ENCODE assay signal across 8 cellular contexts in the genomic region with DNA sequence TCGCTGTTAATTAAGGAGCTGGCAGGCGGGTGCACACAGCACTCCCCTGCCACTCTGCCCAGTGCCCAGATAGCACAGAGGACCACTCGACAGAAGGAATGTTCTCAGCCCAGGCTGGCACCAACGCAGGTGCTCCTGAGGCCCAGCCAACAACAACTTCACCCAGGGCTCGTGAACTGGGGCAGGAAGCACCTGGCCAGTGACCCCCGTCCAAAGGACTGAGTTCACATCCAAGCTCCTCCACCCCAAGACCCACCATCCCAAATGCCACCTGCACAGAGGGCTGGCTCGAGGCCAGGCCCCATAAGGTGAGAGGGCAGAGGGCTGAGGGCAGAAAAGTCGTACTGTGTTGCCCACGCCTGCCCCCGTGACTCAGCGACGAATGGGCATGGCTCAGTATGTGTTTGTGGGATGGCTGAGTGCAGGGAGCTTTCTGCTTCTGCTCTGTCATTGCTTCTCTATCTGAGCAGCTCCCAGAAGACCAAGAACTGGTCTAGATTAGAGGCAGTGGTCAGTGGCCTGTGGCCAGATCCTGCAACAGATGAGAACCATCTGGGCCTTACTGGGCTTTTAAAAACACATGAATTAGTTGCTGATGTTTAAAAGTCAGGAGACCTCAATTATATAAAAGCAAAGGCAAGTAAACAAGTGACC.
A peak's percentile ranks its signal among the peaks of the same experiment; 100 is the strongest.
DNase-seq lines count a peak whose midpoint lies in the region; ATAC-seq and TF ChIP-seq lines count a peak whose summit lies in the region.

No MANE protein-coding gene starts in this region.

- H3K27ac Mint-ChIP-seq in brain = peak overlapping the region; percentile 83 to 98 (median 97)

- no peak for TF ChIP-seq CTCF in brain (conservative IDR thresholded peaks at IDR 0.05)

- H3K4me3 Mint-ChIP-seq in brain = no peak overlapping the region

- no peaks in the 10 kb centered on the region for H3K27me3 Mint-ChIP-seq in brain

- peaks cover 57% of the 10 kb centered on the region for H3K4me1 Mint-ChIP-seq in brain

- ATAC-seq in SK-N-SH treated with all-trans-retinoic acid at 6 μM for 48 hours (peak; percentile 79), HG03354 (IDR thresholded peaks at IDR 0.05; ENCODE audit: poor library complexity, severe bottlenecking, unreplicated experiment) (no peak), HG03097 (IDR thresholded peaks at IDR 0.05; ENCODE audit: low FRiP score, unreplicated experiment) (no peak), GM18867 (IDR thresholded peaks at IDR 0.05; ENCODE audit: unreplicated experiment) (no peak)

- peaks cover 77% of the 10 kb centered on the region for H3K36me3 Mint-ChIP-seq in brain

- H3K9me3 Mint-ChIP-seq in brain = no peaks in the 10 kb centered on the region

- DNase-seq in EL (peak; percentile 72), kidney glomerular epithelial cell (lab: John Stamatoyannopoulos, UW) (peak; percentile 8)
- peak; percentile 32 to 43 for DNase-seq in stimulated activated CD4-positive, alpha-beta T cell treated with anti-CD3 and anti-CD28 coated beads, Interleukin-4, amount 100 ng/mL, for 48 hours (ENCODE audit: low read depth in 2 of 2)

TF ChIP-seq in SK-N-SH treated with all-trans-retinoic acid at 6 μM for 48 hours, 23 proteins besides CTCF, POLR2A, EP300 and RAD21:
- TF ChIP-seq OSR1 (CRISPR knock-in tag; IDR thresholded peaks at IDR 0.05) = no peak
- TF ChIP-seq ESRRG (CRISPR knock-in tag; IDR thresholded peaks at IDR 0.05) = no peak
- TF ChIP-seq, protein P1, sequence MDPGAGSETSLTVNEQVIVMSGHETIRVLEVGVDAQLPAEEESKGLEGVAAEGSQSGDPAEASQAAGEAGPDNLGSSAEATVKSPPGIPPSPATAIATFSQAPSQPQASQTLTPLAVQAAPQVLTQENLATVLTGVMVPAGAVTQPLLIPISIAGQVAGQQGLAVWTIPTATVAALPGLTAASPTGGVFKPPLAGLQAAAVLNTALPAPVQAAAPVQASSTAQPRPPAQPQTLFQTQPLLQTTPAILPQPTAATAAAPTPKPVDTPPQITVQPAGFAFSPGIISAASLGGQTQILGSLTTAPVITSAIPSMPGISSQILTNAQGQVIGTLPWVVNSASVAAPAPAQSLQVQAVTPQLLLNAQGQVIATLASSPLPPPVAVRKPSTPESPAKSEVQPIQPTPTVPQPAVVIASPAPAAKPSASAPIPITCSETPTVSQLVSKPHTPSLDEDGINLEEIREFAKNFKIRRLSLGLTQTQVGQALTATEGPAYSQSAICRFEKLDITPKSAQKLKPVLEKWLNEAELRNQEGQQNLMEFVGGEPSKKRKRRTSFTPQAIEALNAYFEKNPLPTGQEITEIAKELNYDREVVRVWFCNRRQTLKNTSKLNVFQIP (CRISPR knock-in tag; IDR thresholded peaks at IDR 0.05; ENCODE audit: borderline replicate concordance, low read depth) = no peak
- no peak for TF ChIP-seq CREB5 (CRISPR knock-in tag; IDR thresholded peaks at IDR 0.05; ENCODE audit: low read depth)
- TF ChIP-seq ZFP3 (CRISPR knock-in tag; IDR thresholded peaks at IDR 0.05) = no peak
- no peak for TF ChIP-seq ZNF70 (CRISPR knock-in tag; IDR thresholded peaks at IDR 0.05)
- TF ChIP-seq, protein P2, sequence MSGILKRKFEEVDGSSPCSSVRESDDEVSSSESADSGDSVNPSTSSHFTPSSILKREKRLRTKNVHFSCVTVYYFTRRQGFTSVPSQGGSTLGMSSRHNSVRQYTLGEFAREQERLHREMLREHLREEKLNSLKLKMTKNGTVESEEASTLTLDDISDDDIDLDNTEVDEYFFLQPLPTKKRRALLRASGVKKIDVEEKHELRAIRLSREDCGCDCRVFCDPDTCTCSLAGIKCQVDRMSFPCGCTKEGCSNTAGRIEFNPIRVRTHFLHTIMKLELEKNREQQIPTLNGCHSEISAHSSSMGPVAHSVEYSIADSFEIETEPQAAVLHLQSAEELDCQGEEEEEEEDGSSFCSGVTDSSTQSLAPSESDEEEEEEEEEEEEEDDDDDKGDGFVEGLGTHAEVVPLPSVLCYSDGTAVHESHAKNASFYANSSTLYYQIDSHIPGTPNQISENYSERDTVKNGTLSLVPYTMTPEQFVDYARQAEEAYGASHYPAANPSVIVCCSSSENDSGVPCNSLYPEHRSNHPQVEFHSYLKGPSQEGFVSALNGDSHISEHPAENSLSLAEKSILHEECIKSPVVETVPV (CRISPR knock-in tag; IDR thresholded peaks at IDR 0.05) = no peak
- TF ChIP-seq ZNF8 (CRISPR knock-in tag; IDR thresholded peaks at IDR 0.05) = no peak
- TF ChIP-seq TSHZ2 (CRISPR knock-in tag; IDR thresholded peaks at IDR 0.05) = no peak
- TF ChIP-seq RARB (CRISPR knock-in tag; IDR thresholded peaks at IDR 0.05) = no peak
- no peak for TF ChIP-seq ZC3H10 (CRISPR knock-in tag; IDR thresholded peaks at IDR 0.05)
- no peak for TF ChIP-seq BACH2 (CRISPR knock-in tag; IDR thresholded peaks at IDR 0.05; ENCODE audit: borderline replicate concordance)
- TF ChIP-seq TCF4 (CRISPR knock-in tag; IDR thresholded peaks at IDR 0.05; ENCODE audit: borderline replicate concordance) = no peak
- TF ChIP-seq ZNF565 (CRISPR knock-in tag; conservative IDR thresholded peaks at IDR 0.05; ENCODE audit: low read depth) = no peak
- TF ChIP-seq CSDC2 (CRISPR knock-in tag; IDR thresholded peaks at IDR 0.05) = no peak
- TF ChIP-seq ISL1 (CRISPR knock-in tag; IDR thresholded peaks at IDR 0.05) = no peak
- TF ChIP-seq ZFP30 (CRISPR knock-in tag; IDR thresholded peaks at IDR 0.05) = no peak

Comparison
In these comparisons a context has a peak if more than half of its experiments do, and no peak if none do; other contexts are left out.
1. DNase-seq: peak in every context shown above with its lines; median percentile 72 in EL; 38 in stimulated activated CD4-positive, alpha-beta T cell treated with anti-CD3 and anti-CD28 coated beads, Interleukin-4, amount 100 ng/mL, for 48 hours; 8 in kidney glomerular epithelial cell.